17 cellular contexts compared by ENCODE assay signal in the genomic region with DNA sequence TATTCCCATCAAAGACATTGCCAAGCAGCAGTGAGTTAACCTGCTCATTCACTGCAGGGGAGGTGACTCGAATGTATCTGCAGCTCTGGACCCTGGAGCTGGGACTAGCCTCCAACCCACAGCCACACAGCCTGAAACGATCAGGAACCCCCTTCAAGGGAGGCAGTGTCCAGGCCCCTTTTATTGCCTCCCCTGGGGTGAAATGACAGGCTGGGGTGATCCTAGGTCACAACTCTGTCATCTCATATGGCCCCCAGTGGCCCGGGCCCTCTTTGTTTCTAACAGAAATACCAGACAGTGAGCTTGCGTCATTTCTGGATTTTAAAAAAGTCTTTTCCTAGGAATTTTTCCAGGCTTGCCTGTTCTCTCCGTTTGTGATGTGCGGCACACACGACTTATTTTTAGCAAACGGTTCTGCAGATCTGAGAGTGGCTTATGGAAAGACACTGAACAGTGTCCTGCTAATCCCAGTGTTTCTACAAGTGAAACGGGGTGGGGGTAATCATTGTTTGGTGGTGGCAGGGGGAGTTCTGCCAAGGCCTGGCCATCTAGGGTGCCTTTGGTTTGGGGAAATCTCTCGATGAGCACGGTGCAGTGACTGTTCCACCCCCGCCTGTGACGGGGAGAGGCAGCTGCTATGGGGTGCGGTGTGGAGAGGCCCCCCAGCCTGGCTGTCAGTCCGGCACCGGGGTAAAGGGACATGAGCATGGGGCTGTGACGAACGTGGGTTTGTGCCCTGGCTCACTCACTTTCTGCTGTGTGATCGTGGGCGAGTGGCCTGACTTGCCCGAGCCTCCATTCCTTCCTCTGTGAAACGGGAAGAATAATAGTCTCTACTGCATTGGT. TPM values are rescaled to one million over a fixed set of nuclear protein-coding genes. Genes with fewer than 3 reads are reported as not detected.
"Had no signal": no experiment of that assay in that cellular context is flagged by ENCODE, and none has a peak within 500 bp of the region (broad histone marks: within the 10 kb centered on the region; RNA-seq: fewer than 3 reads in every experiment).

No MANE protein-coding gene starts in this region.

- H3K27me3 ChIP-seq: heart left ventricle, neural progenitor cell, ovary had no signal

- ATAC-seq: activated T-cell treated with anti-CD3 and anti-CD28 coated beads, Interleukin-2, amount 50 U/mL, for 72 hours; gastroesophageal sphincter; heart left ventricle; mucosa of descending colon; stimulated activated naive CD8-positive, alpha-beta T cell treated with anti-CD3 and anti-CD28 coated beads, Interleukin-15, Interleukin-2, amounts not matched to agents 100 U/mL and 50 U/mL, for 24 hours had no signal

- H3K27ac ChIP-seq: esophagus muscularis mucosa, gastroesophageal sphincter, neural progenitor cell, ovary, WERI-Rb-1 had no signal

- H3K9ac ChIP-seq: neural progenitor cell had no signal

- H3K4me2 ChIP-seq: neural progenitor cell had no signal

- FAIRE-seq: endometrium had no signal

- H2AFZ ChIP-seq: neural progenitor cell had no signal

- H3K4me1 ChIP-seq: esophagus muscularis mucosa, gastroesophageal sphincter had no signal

- H3K9me3 ChIP-seq: esophagus muscularis mucosa, gastroesophageal sphincter, heart left ventricle, mucosa of descending colon, ovary had no signal

- DNase-seq: activated CD4-positive, alpha-beta T cell treated with anti-CD3 and anti-CD28 coated beads, Interleukin-2, amount 50 U/mL, for 4 hours; activated gamma-delta T cell; activated T-cell treated with anti-CD3 and anti-CD28 coated beads, Interleukin-2, amount 50 U/mL, for 72 hours; heart left ventricle; kidney glomerular epithelial cell; mucosa of descending colon; naive B cell; ovary; stimulated activated naive CD8-positive, alpha-beta T cell treated with anti-CD3 and anti-CD28 coated beads, Interleukin-15, Interleukin-2, amounts not matched to agents 100 U/mL and 50 U/mL, for 24 hours; substantia nigra; WERI-Rb-1 had no signal

- H3K36me3 ChIP-seq: gastroesophageal sphincter, neural progenitor cell, ovary, WERI-Rb-1 had no signal

- H3K4me3 ChIP-seq: esophagus muscularis mucosa, gastroesophageal sphincter, heart left ventricle, mucosa of descending colon, neural progenitor cell, ovary had no signal

RNA-seq across cellular contexts. Expression of gene SEC14L5, which starts 48.4 kb away (rescaled TPM):
- total RNA-seq: activated CD8-positive, alpha-beta memory T cell treated with anti-CD3 and anti-CD28 coated beads for 36 hours; T-helper 2 cell treated with Interferon-gamma antibody and Interleukin-4, amounts not matched to agents 100 ng/mL and 5 ng/mL, for 36 hours had no signal

RNA-seq across cellular contexts. Expression of gene C16orf89, which starts 59.2 kb away (rescaled TPM):
- total RNA-seq: activated CD8-positive, alpha-beta memory T cell treated with anti-CD3 and anti-CD28 coated beads for 36 hours; activated T-cell treated with anti-CD3 and anti-CD28 coated beads, Interleukin-2, amount 50 U/mL, for 72 hours; T-helper 2 cell treated with Interferon-gamma antibody and Interleukin-4, amounts not matched to agents 100 ng/mL and 5 ng/mL, for 36 hours had no signal
